20 cellular contexts compared by ENCODE assay signal in the genomic region with DNA sequence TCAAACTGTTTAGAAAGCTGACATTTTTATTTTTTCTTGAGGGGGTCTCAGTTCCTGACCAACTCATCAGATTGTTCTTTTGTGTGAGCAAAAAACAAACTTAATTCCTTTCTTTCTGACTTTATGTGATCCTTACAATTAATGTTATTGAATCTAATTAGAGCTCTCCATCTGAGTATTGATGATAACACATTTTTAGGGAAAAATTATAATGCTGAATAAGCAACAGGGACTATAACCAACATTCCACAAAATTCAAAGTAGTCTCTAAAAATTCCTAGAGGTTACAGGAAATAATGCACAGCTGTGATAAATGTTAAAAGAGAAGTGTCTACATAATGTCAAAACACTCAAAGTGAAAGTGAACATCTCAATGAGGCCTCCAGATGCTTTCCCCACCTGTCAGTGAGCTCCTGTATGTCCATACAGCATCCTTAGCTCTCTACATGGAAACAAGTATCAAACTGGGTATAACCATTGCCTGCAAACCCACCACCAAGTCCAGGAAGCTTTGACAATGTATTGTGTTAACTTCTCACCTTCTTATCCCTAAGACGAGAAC.
"Had no signal": no experiment of that assay in that cellular context is flagged by ENCODE, and none has a peak within 500 bp of the region (broad histone marks: within the 10 kb centered on the region; RNA-seq: fewer than 3 reads in every experiment).

No MANE protein-coding gene starts in this region.

- H3K36me3 ChIP-seq: gastrocnemius medialis, heart left ventricle, prostate gland had no signal

- H3K27ac ChIP-seq: body of pancreas, gastrocnemius medialis, heart left ventricle, prostate gland had no signal

- DNase-seq: activated CD4-positive, alpha-beta T cell treated with anti-CD3 and anti-CD28 coated beads for 4 hours; activated CD8-positive, alpha-beta T cell treated with anti-CD3 and anti-CD28 coated beads for 36 hours; activated gamma-delta T cell treated with Interleukin-2 at 50 U/mL for 16 hours; activated naive CD8-positive, alpha-beta T cell treated with anti-CD3 and anti-CD28 coated beads for 36 hours; amygdala; body of pancreas; caudate nucleus; erythroblast; gastrocnemius medialis; heart left ventricle; left colon; right cardiac atrium; small intestine; stimulated activated naive CD8-positive, alpha-beta T cell treated with anti-CD3 and anti-CD28 coated beads, Interleukin-15, amount 100 ng/mL, for 72 hours had no signal

- H3K36me3 Mint-ChIP-seq: activated naive CD8-positive, alpha-beta T cell treated with anti-CD3 and anti-CD28 coated beads for 36 hours; mesothelial cell of epicardium; type B pancreatic cell; WTC11 had no signal

- H3K27me3 ChIP-seq: body of pancreas, gastrocnemius medialis, heart left ventricle had no signal

- ATAC-seq: activated CD8-positive, alpha-beta T cell treated with anti-CD3 and anti-CD28 coated beads for 36 hours; body of pancreas; gastrocnemius medialis; heart left ventricle; left colon; right cardiac atrium; stimulated activated naive CD8-positive, alpha-beta T cell treated with anti-CD3 and anti-CD28 coated beads, Interleukin-15, amount 100 ng/mL, for 72 hours; WTC11 had no signal

- H3K27ac Mint-ChIP-seq: activated CD8-positive, alpha-beta T cell treated with anti-CD3 and anti-CD28 coated beads for 36 hours; activated naive CD8-positive, alpha-beta T cell treated with anti-CD3 and anti-CD28 coated beads for 36 hours; mesothelial cell of epicardium; stimulated activated naive CD8-positive, alpha-beta T cell treated with anti-CD3 and anti-CD28 coated beads, Interleukin-15, amount 100 ng/mL, for 72 hours; type B pancreatic cell; WTC11 had no signal

- H3K4me3 Mint-ChIP-seq: activated CD8-positive, alpha-beta T cell treated with anti-CD3 and anti-CD28 coated beads for 36 hours; activated naive CD8-positive, alpha-beta T cell treated with anti-CD3 and anti-CD28 coated beads for 36 hours; mesothelial cell of epicardium; neural crest cell; stimulated activated naive CD8-positive, alpha-beta T cell treated with anti-CD3 and anti-CD28 coated beads, Interleukin-15, amount 100 ng/mL, for 72 hours; type B pancreatic cell; WTC11 had no signal

- H3K9me3 Mint-ChIP-seq: activated CD8-positive, alpha-beta T cell treated with anti-CD3 and anti-CD28 coated beads for 36 hours; activated naive CD8-positive, alpha-beta T cell treated with anti-CD3 and anti-CD28 coated beads for 36 hours; neural crest cell; stimulated activated naive CD8-positive, alpha-beta T cell treated with anti-CD3 and anti-CD28 coated beads, Interleukin-15, amount 100 ng/mL, for 72 hours; type B pancreatic cell; WTC11 had no signal

- H3K4me1 Mint-ChIP-seq: neural crest cell; stimulated activated naive CD8-positive, alpha-beta T cell treated with anti-CD3 and anti-CD28 coated beads, Interleukin-15, amount 100 ng/mL, for 72 hours had no signal

- H3K27me3 Mint-ChIP-seq: activated CD8-positive, alpha-beta T cell treated with anti-CD3 and anti-CD28 coated beads for 36 hours; activated naive CD8-positive, alpha-beta T cell treated with anti-CD3 and anti-CD28 coated beads for 36 hours; stimulated activated naive CD8-positive, alpha-beta T cell treated with anti-CD3 and anti-CD28 coated beads, Interleukin-15, amount 100 ng/mL, for 72 hours; type B pancreatic cell had no signal

- H3K4me3 ChIP-seq: body of pancreas, gastrocnemius medialis, heart left ventricle, lung, prostate gland had no signal

- H3K4me1 ChIP-seq: gastrocnemius medialis, heart left ventricle, prostate gland had no signal
